In the genomic region with DNA sequence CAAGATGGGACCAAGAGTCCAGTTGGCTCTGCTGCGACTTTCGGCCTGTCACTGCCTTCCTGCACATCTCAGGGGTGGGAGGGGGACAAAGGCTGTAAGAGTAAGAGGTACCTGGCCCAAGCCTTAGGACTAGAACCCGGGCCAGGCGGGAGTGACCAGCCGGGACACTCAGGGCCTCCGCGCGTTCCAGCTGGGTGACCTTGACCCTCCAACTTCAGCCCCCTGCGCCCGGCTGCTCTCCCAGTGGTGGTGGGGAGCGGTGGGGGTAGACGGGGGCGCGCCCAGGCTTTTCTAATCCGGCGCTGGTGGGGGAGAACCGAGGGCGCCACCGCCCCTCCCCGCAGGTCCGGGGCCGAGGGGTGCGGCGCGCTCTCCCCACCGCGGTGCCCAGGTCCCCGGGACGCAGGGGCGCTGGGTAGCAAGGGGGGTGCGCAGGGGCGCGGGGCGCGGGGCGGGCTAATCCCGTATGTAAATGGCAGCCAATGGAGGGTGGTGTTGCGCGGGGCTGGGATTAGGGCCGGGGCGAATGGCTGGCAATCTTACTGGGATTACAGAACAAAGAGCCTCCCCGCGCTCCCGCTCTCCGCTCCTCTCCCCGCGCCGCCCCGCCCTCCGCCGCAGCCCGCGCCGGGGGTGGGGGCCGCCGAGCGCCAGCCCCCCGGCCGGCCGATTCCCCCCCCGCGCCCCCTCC, we compare ENCODE assay signal across 8 cellular contexts. TPM values are rescaled to one million over a fixed set of nuclear protein-coding genes. Genes with fewer than 3 reads are reported as not detected.
A peak's percentile ranks its signal among the peaks of the same experiment; 100 is the strongest.
DNase-seq lines count a peak whose midpoint lies in the region; ATAC-seq and TF ChIP-seq lines count a peak whose summit lies in the region.

A gene with protein sequence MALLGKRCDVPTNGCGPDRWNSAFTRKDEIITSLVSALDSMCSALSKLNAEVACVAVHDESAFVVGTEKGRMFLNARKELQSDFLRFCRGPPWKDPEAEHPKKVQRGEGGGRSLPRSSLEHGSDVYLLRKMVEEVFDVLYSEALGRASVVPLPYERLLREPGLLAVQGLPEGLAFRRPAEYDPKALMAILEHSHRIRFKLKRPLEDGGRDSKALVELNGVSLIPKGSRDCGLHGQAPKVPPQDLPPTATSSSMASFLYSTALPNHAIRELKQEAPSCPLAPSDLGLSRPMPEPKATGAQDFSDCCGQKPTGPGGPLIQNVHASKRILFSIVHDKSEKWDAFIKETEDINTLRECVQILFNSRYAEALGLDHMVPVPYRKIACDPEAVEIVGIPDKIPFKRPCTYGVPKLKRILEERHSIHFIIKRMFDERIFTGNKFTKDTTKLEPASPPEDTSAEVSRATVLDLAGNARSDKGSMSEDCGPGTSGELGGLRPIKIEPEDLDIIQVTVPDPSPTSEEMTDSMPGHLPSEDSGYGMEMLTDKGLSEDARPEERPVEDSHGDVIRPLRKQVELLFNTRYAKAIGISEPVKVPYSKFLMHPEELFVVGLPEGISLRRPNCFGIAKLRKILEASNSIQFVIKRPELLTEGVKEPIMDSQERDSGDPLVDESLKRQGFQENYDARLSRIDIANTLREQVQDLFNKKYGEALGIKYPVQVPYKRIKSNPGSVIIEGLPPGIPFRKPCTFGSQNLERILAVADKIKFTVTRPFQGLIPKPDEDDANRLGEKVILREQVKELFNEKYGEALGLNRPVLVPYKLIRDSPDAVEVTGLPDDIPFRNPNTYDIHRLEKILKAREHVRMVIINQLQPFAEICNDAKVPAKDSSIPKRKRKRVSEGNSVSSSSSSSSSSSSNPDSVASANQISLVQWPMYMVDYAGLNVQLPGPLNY (plus strand): TSS at position 586 of the 691 bp plus-strand sequence. CDS start 54,175 bp downstream, outside the sequence.

- H3K36me3 Mint-ChIP-seq in T-helper 17 cell (ENCODE audit: low read depth) = no peaks in the 10 kb centered on the region

- peak within 1 kb of the TSS; percentile 89 for H3K4me3 Mint-ChIP-seq in T-helper 17 cell

- H3K4me1 ChIP-seq in right cardiac atrium (ENCODE audit: control insufficient read depth, insufficient read depth, low read length) = no peaks in the 10 kb centered on the region
- no peaks in the 10 kb centered on the region for H3K4me1 ChIP-seq in prostate gland (replicated peaks)

- peak; percentile 32 for ATAC-seq in T-helper 17 cell
- ATAC-seq in right cardiac atrium = peak; percentile 67 to 68
- ATAC-seq in GM18517 (IDR thresholded peaks at IDR 0.05; ENCODE audit: unreplicated experiment) = no peak
- no peak for ATAC-seq in GM18868 (IDR thresholded peaks at IDR 0.05; ENCODE audit: unreplicated experiment)

- H3K27me3 Mint-ChIP-seq in T-helper 17 cell = no peaks in the 10 kb centered on the region

- intact Hi-C loops in right cardiac atrium (cut with DNase I) = loop anchor here in 2 of 4 donors (10.0 kb wide), 2 partner anchors 111 to 201 kb away; a partner anchor contains a TSS
- intact Hi-C loops in prostate gland (cut with DNase I) = loop anchor here (1.0 kb wide), 1 partner anchor 27 kb away; no protein-coding TSS in a partner anchor

- H3K27me3 ChIP-seq in right cardiac atrium (ENCODE audit: control insufficient read depth, insufficient read depth) (no peaks in the 10 kb centered on the region), prostate gland (replicated peaks; ENCODE audit: insufficient read depth) (no peaks in the 10 kb centered on the region)

- H3K4me1 Mint-ChIP-seq in T-helper 17 cell = peaks cover 15% of the 10 kb centered on the region

- TF ChIP-seq POLR2A in prostate gland (IDR thresholded peaks at IDR 0.05) = peak; percentile 27

- H3K4me3 ChIP-seq in right cardiac atrium (ENCODE audit: low read length) (peak within 1 kb of the TSS; percentile 97), prostate gland (peak within 1 kb of the TSS; percentile 85 to 88)

- WGBS in right cardiac atrium = 1% methylated on average over 58 of the region's 62 CpGs
- WGBS in prostate gland = 0% methylated on average over 9 of the region's 62 CpGs

- peak within 1 kb of the TSS; percentile 97 for H3K27ac Mint-ChIP-seq in T-helper 17 cell

- H3K27ac ChIP-seq in right cardiac atrium (ENCODE audit: low read length) (peak within 1 kb of the TSS; percentile 87), prostate gland (peak within 1 kb of the TSS; percentile 95)

- H3K9me3 ChIP-seq in T-helper 17 cell (ENCODE audit: control insufficient read depth, low read length, poor library complexity, severe bottlenecking) = no peaks in the 10 kb centered on the region
- no peaks in the 10 kb centered on the region for H3K9me3 ChIP-seq in right cardiac atrium (ENCODE audit: control insufficient read depth, low read length)
- no peaks in the 10 kb centered on the region for H3K9me3 ChIP-seq in prostate gland

- in situ Hi-C loops in GM13976 (cut with MboI; ENCODE audit: low sequenced_read_pairs, unreplicated experiment) = no loop called here

- TF ChIP-seq CTCF in GM13976 (IDR thresholded peaks at IDR 0.05; ENCODE audit: borderline replicate concordance, control extremely low read depth, extremely low read depth, insufficient read depth, missing control alignments) (no peak), prostate gland (IDR thresholded peaks at IDR 0.05) (peak in 1 of 4 experiments; percentile 6)

- no peaks in the 10 kb centered on the region for H3K36me3 ChIP-seq in prostate gland

- DNase-seq in GM13976 (ENCODE audit: low spot score) = peak; percentile 81
- peak; percentile 27 for DNase-seq in NCI-H1436 treated with DMSO at 0.1 percent for 48 hours (lab: John Stamatoyannopoulos, UW)
- peak; percentile 23 to 64 (median 53) for DNase-seq in T-helper 17 cell
- DNase-seq in astrocyte of the hippocampus (ENCODE audit: low read depth, low spot score) = peak; percentile 82
- DNase-seq in right cardiac atrium = peak; percentile 73 to 89 (median 84)
- DNase-seq in prostate gland (ENCODE audit: low spot score) = peak; percentile 79

RNA-seq across cellular contexts. Expression of the gene that starts here (rescaled TPM):
- total RNA-seq in T-helper 17 cell (1 to 10 TPM; 2.3 to 3.5 TPM), right cardiac atrium (10 to 100 TPM; 18.9 to 29.9 (median 21.4) TPM), prostate gland (10 to 100 TPM; 24.0 to 36.6 TPM)
- polyA plus RNA-seq in right cardiac atrium = 10.6 TPM

Comparison
In these comparisons a context has a peak if more than half of its experiments do, and no peak if none do; other contexts are left out.
1. RNA of the gene that starts here (total RNA-seq): 24.0 to 36.6 TPM in prostate gland and 18.9 to 29.9 TPM in right cardiac atrium; 2.3 to 3.5 TPM in T-helper 17 cell; every median in the first group is over 4 times any median in the second.
2. DNase-seq: peak in every context shown above with its lines; median percentile 84 in right cardiac atrium; 82 in astrocyte of the hippocampus; 81 in GM13976; 79 in prostate gland; 53 in T-helper 17 cell; 27 in NCI-H1436 treated with DMSO at 0.1 percent for 48 hours.
3. ATAC-seq: peak in T-helper 17 cell (single experiment) and right cardiac atrium (2 of 2); none in GM18517 (single experiment) and GM18868 (single experiment).